ENCODE assay signal across 8 cellular contexts in genomic region chr22:17158568-17159503, GRCh38. TPM values are rescaled to one million over a fixed set of nuclear protein-coding genes. Genes with fewer than 3 reads are reported as not detected.
A peak's percentile ranks its signal among the peaks of the same experiment; 100 is the strongest.
DNase-seq lines count a peak whose midpoint lies in the region; ATAC-seq and TF ChIP-seq lines count a peak whose summit lies in the region.

Gene HDHD5, minus strand, starts transcription at chr22:17159277. Its CDS starts 26 bp downstream, at chr22:17159251.

- H3K4me1 Mint-ChIP-seq in HFFc6 (ENCODE audit: low read depth) = peaks cover 18% of the 10 kb centered on the region
- H3K4me1 Mint-ChIP-seq in activated naive CD8-positive, alpha-beta T cell (ENCODE audit: low read depth) = peaks cover 39% of the 10 kb centered on the region

- H3K27me3 Mint-ChIP-seq in HFFc6 (ENCODE audit: insufficient read depth) = peaks cover 4% of the 10 kb centered on the region
- no peaks in the 10 kb centered on the region for H3K27me3 Mint-ChIP-seq in activated naive CD8-positive, alpha-beta T cell

- no peak for TF ChIP-seq CTCF in HFFc6 (IDR thresholded peaks at IDR 0.05)
- TF ChIP-seq CTCF in osteoblast (IDR thresholded peaks at IDR 0.05; ENCODE audit: extremely low read depth, low read depth, low read length) = no peak

- H3K27ac ChIP-seq in osteoblast (ENCODE audit: low read depth, low read length) (peak within 1 kb of the TSS; percentile 28), temporal lobe (ENCODE audit: low read depth, low read length) (peak within 1 kb of the TSS; percentile 78)

- H3K9me3 ChIP-seq in osteoblast (ENCODE audit: low read depth, low read length) = no peaks in the 10 kb centered on the region

- peak within 1 kb of the TSS; percentile 86 for H3K4me3 ChIP-seq in osteoblast (ENCODE audit: insufficient read depth, low read length)

- no peaks in the 10 kb centered on the region for H3K9me3 Mint-ChIP-seq in HFFc6
- no peaks in the 10 kb centered on the region for H3K9me3 Mint-ChIP-seq in activated naive CD8-positive, alpha-beta T cell (ENCODE audit: low read depth)

- H3K4me1 ChIP-seq in osteoblast (ENCODE audit: insufficient read depth, low read length) = no peaks in the 10 kb centered on the region

- H2AFZ ChIP-seq in osteoblast (ENCODE audit: low read length) = peak within 1 kb of the TSS; percentile 97

- DNase-seq in GM04503 (ENCODE audit: low read depth) = peak; percentile 39
- DNase-seq in HFFc6 = peak; percentile 85
- peak; percentile 64 for DNase-seq in NCI-H1048 (lab: John Stamatoyannopoulos, UW)
- peak; percentile 87 for DNase-seq in glomerular visceral epithelial cell (ENCODE audit: extremely low spot score)
- DNase-seq in osteoblast (ENCODE audit: insufficient read length, low spot score, missing footprints) = peak; percentile 98

- H3K4me2 ChIP-seq in osteoblast (ENCODE audit: insufficient read depth, low read length) = peak within 1 kb of the TSS; percentile 88

- ATAC-seq in SK-N-SH treated with all-trans-retinoic acid at 6 μM for 48 hours = peak; percentile 87

- peak within 1 kb of the TSS; percentile 88 for H3K4me3 Mint-ChIP-seq in HFFc6
- H3K4me3 Mint-ChIP-seq in activated naive CD8-positive, alpha-beta T cell = peak within 1 kb of the TSS; percentile 90

- peak within 1 kb of the TSS; percentile 84 for H3K27ac Mint-ChIP-seq in HFFc6
- peak within 1 kb of the TSS; percentile 93 for H3K27ac Mint-ChIP-seq in activated naive CD8-positive, alpha-beta T cell

- H3K27me3 ChIP-seq in osteoblast (ENCODE audit: insufficient read depth, low read length) = no peaks in the 10 kb centered on the region

- peaks cover 6% of the 10 kb centered on the region; the same call in 1 of the 2 replicates for H3K36me3 Mint-ChIP-seq in HFFc6 (ENCODE audit: low read depth)
- H3K36me3 Mint-ChIP-seq in activated naive CD8-positive, alpha-beta T cell = peaks cover 2% of the 10 kb centered on the region

- H3K79me2 ChIP-seq in osteoblast (ENCODE audit: insufficient read depth, low read length) = peaks cover 15% of the 10 kb centered on the region

- no peaks in the 10 kb centered on the region for H3K36me3 ChIP-seq in osteoblast (ENCODE audit: insufficient read depth, low read length)

- H4K20me1 ChIP-seq in osteoblast (ENCODE audit: insufficient read depth, low read length) = no peaks in the 10 kb centered on the region

TF ChIP-seq in SK-N-SH treated with all-trans-retinoic acid at 6 μM for 48 hours, 23 proteins besides CTCF, POLR2A, EP300 and RAD21:
- TF ChIP-seq PPARA (CRISPR knock-in tag; IDR thresholded peaks at IDR 0.05; ENCODE audit: borderline replicate concordance) (no peak), CSRNP3 (CRISPR knock-in tag; IDR thresholded peaks at IDR 0.05) (no peak), ZNF565 (CRISPR knock-in tag; conservative IDR thresholded peaks at IDR 0.05; ENCODE audit: low read depth) (no peak), ZNF8 (CRISPR knock-in tag; IDR thresholded peaks at IDR 0.05) (no peak), RARB (CRISPR knock-in tag; IDR thresholded peaks at IDR 0.05) (no peak), CREB5 (CRISPR knock-in tag; IDR thresholded peaks at IDR 0.05; ENCODE audit: low read depth) (no peak), ISL1 (CRISPR knock-in tag; IDR thresholded peaks at IDR 0.05) (no peak), PATZ1 (CRISPR knock-in tag; IDR thresholded peaks at IDR 0.05; ENCODE audit: borderline replicate concordance) (no peak), GLIS3 (CRISPR knock-in tag; IDR thresholded peaks at IDR 0.05) (no peak), SNAI2 (CRISPR knock-in tag; IDR thresholded peaks at IDR 0.05) (no peak), TOX (CRISPR knock-in tag; IDR thresholded peaks at IDR 0.05; ENCODE audit: borderline replicate concordance) (no peak), CSDC2 (CRISPR knock-in tag; IDR thresholded peaks at IDR 0.05) (no peak), ZFP3 (CRISPR knock-in tag; IDR thresholded peaks at IDR 0.05) (no peak), BACH2 (CRISPR knock-in tag; IDR thresholded peaks at IDR 0.05; ENCODE audit: borderline replicate concordance) (no peak), ZFP30 (CRISPR knock-in tag; IDR thresholded peaks at IDR 0.05) (no peak), TCF4 (CRISPR knock-in tag; IDR thresholded peaks at IDR 0.05; ENCODE audit: borderline replicate concordance) (no peak), ARNTL (CRISPR knock-in tag; IDR thresholded peaks at IDR 0.05; ENCODE audit: borderline replicate concordance, low read depth) (no peak), ESRRG (CRISPR knock-in tag; IDR thresholded peaks at IDR 0.05) (no peak), OSR1 (CRISPR knock-in tag; IDR thresholded peaks at IDR 0.05) (no peak)

RNA-seq across cellular contexts. Expression of gene HDHD5, which starts in this region (rescaled TPM):
- total RNA-seq in HFFc6 (2021; fragmentation: NEBNext Ultra II Directional; extraction: Animal tissue kit (Norgen Biotek cat#: 25700)) = 10 to 100 TPM; 15.3 to 23.5 (median 16.8) TPM
- total RNA-seq in osteoblast = 25.6 and 31.8 TPM in 2 replicates
- total RNA-seq in temporal lobe = 24.1 TPM

Comparison
In these comparisons a context has a peak if more than half of its experiments do, and no peak if none do; other contexts are left out.
1. Peak in every context shown above with its lines: DNase-seq, ATAC-seq, H3K4me3 ChIP-seq and H3K27ac ChIP-seq.
2. DNase-seq: peak in every context shown above with its lines; median percentile 98 in osteoblast; 87 in glomerular visceral epithelial cell; 85 in HFFc6; 64 in NCI-H1048; 39 in GM04503.